19 cellular contexts compared by ENCODE assay signal in the genomic region with DNA sequence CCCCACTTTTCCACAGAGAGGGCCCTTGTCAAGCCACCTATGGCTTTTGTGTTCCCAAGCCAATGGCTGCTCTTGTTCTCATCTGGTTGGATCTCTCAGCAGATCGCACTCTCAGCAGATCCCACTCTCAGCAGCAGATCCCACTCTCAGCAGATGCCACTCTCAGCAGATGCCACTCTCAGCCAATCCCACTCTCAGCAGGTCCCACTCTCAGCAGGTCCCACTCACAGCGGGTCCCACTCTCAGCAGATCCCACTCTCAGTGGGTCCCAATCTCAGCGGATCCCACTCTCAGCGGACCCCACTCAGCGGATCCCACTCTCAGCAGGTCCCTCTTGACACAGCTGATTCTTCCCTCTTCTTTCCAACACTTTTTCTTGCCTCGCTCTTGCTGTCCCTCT. TPM values are rescaled to one million over a fixed set of nuclear protein-coding genes. Genes with fewer than 3 reads are reported as not detected.
A peak's percentile ranks its signal among the peaks of the same experiment; 100 is the strongest.
DNase-seq lines count a peak whose midpoint lies in the region; ATAC-seq and TF ChIP-seq lines count a peak whose summit lies in the region.
"Had no signal": no experiment of that assay in that cellular context is flagged by ENCODE, and none has a peak within 500 bp of the region (broad histone marks: within the 10 kb centered on the region; RNA-seq: fewer than 3 reads in every experiment).

No MANE protein-coding gene starts in this region.

- no peak for TF ChIP-seq CTCF in esophagus muscularis mucosa (IDR thresholded peaks at IDR 0.05)

- no peak for TF ChIP-seq POLR2A in esophagus muscularis mucosa (IDR thresholded peaks at IDR 0.05; ENCODE audit: low read depth)

- H3K27me3 Mint-ChIP-seq in activated CD8-positive, alpha-beta memory T cell treated with anti-CD3 and anti-CD28 coated beads, Interleukin-2, amount 10 ng/mL, durations not matched to agents 7 days and 5 days = no peaks in the 10 kb centered on the region
- H3K27me3 Mint-ChIP-seq: CD4-positive, alpha-beta memory T cell had no signal

- peaks cover 0 to 17% (median 0%) of the 10 kb centered on the region in 4 donors for H3K36me3 ChIP-seq in esophagus muscularis mucosa
- H3K36me3 ChIP-seq: BLaER1 had no signal

- no peak overlapping the region for H3K4me3 Mint-ChIP-seq in activated CD8-positive, alpha-beta memory T cell treated with anti-CD3 and anti-CD28 coated beads, Interleukin-2, amount 10 ng/mL, durations not matched to agents 7 days and 5 days
- H3K4me3 Mint-ChIP-seq: CD14-positive monocyte; CD4-positive, alpha-beta memory T cell; GM23338; HFFc6 had no signal

- H3K27ac Mint-ChIP-seq in activated CD8-positive, alpha-beta memory T cell treated with anti-CD3 and anti-CD28 coated beads, Interleukin-2, amount 10 ng/mL, durations not matched to agents 7 days and 5 days = no peak overlapping the region
- H3K27ac Mint-ChIP-seq: CD14-positive monocyte, GM23338, HFFc6 had no signal

- TF ChIP-seq EP300 in esophagus muscularis mucosa (IDR thresholded peaks at IDR 0.05) = no peak

- H3K4me3 ChIP-seq in esophagus muscularis mucosa = no peak overlapping the region
- H3K4me3 ChIP-seq: A549, BLaER1, GM23338 had no signal

- intact Hi-C loops in esophagus muscularis mucosa (cut with DNase I) (no loop called here), sciatic nerve (cut with DNase I) (no loop called here)

- H3K4me1 Mint-ChIP-seq in activated CD8-positive, alpha-beta memory T cell treated with anti-CD3 and anti-CD28 coated beads, Interleukin-2, amount 10 ng/mL, durations not matched to agents 7 days and 5 days = peaks cover 4% of the 10 kb centered on the region

- no peak overlapping the region for H3K27ac ChIP-seq in esophagus muscularis mucosa (replicated peaks in 1 of 4)
- H3K27ac ChIP-seq: 22Rv1, A549, BLaER1 had no signal

- WGBS in esophagus muscularis mucosa = 92% methylated on average over 6 of the region's 6 CpGs

- peaks cover 0 to 8% (median 0%) of the 10 kb centered on the region in 4 donors for H3K4me1 ChIP-seq in esophagus muscularis mucosa
- H3K4me1 ChIP-seq: A549 had no signal

- CTCF ChIA-PET in activated CD8-positive, alpha-beta memory T cell treated with anti-CD3 and anti-CD28 coated beads, Interleukin-2, amount 10 ng/mL, durations not matched to agents 7 days and 5 days (lab: Charles Lee) = interaction anchor here (1.3 kb wide), 1 partner anchor 17 kb away, joined by 3 read pairs; no protein-coding TSS in a partner anchor

- no peak for ATAC-seq in activated CD8-positive, alpha-beta memory T cell treated with anti-CD3 and anti-CD28 coated beads, Interleukin-2, amount 10 ng/mL, durations not matched to agents 7 days and 5 days
- ATAC-seq in HG03565 (IDR thresholded peaks at IDR 0.05; ENCODE audit: unreplicated experiment) (no peak), sciatic nerve (no peak)
- ATAC-seq: A549, GM23338, HCT116 had no signal

- H3K9me3 Mint-ChIP-seq in activated CD8-positive, alpha-beta memory T cell treated with anti-CD3 and anti-CD28 coated beads, Interleukin-2, amount 10 ng/mL, durations not matched to agents 7 days and 5 days (ENCODE audit: low read depth) = no peaks in the 10 kb centered on the region
- H3K9me3 Mint-ChIP-seq: GM23338, HFFc6 had no signal

- H3K27me3 ChIP-seq in esophagus muscularis mucosa = no peaks in the 10 kb centered on the region
- H3K27me3 ChIP-seq: BLaER1 had no signal

- peak; percentile 41 for DNase-seq in activated CD8-positive, alpha-beta memory T cell treated with anti-CD3 and anti-CD28 coated beads for 24 hours
- DNase-seq in activated CD8-positive, alpha-beta memory T cell treated with anti-CD3 and anti-CD28 coated beads, Interleukin-2, amount 10 ng/mL, durations not matched to agents 7 days and 5 days = no peak
- DNase-seq in esophagus muscularis mucosa (ENCODE audit: extremely low spot score) (peak; percentile 66), mesenteric fat pad (ENCODE audit: low spot score) (peak; percentile 57), ureter (ENCODE audit: low spot score) (peak; percentile 20), sciatic nerve (ENCODE audit: low spot score) (no peak), NCI-H82 (lab: John Stamatoyannopoulos, UW) (no peak)
- DNase-seq: Calu3; CD4-positive, alpha-beta memory T cell; DMS79 treated with DMSO at 0.1 percent for 48 hours; GF-D8; HFFc6 had no signal

- H3K36me3 Mint-ChIP-seq in activated CD8-positive, alpha-beta memory T cell treated with anti-CD3 and anti-CD28 coated beads, Interleukin-2, amount 10 ng/mL, durations not matched to agents 7 days and 5 days = no peaks in the 10 kb centered on the region
- H3K36me3 Mint-ChIP-seq: CD4-positive, alpha-beta memory T cell had no signal

- H3K9me3 ChIP-seq in esophagus muscularis mucosa = no peaks in the 10 kb centered on the region
- H3K9me3 ChIP-seq: A549, BLaER1 had no signal

RNA-seq across cellular contexts. Expression of a gene that starts 59.3 kb away (rescaled TPM):
- total RNA-seq in activated CD8-positive, alpha-beta memory T cell treated with anti-CD3 and anti-CD28 coated beads, Interleukin-2, amount 10 ng/mL, durations not matched to agents 7 days and 5 days = 10 to 100 TPM; 57.4 to 72.0 TPM
- 10 to 100 TPM in 3 of 4 donors, 1 to 10 TPM in 1; 9.9 to 21.4 (median 15.2) TPM for total RNA-seq in esophagus muscularis mucosa
- total RNA-seq in mesenteric fat pad = 50.6 TPM
- 63.8 TPM for total RNA-seq in ureter
- total RNA-seq in sciatic nerve = 46.0 TPM

Comparison
In these comparisons a context has a peak if more than half of its experiments do, and no peak if none do; other contexts are left out.
1. DNase-seq: peak in activated CD8-positive, alpha-beta memory T cell treated with anti-CD3 and anti-CD28 coated beads for 24 hours (single experiment), esophagus muscularis mucosa (single experiment), mesenteric fat pad (single experiment) and ureter (single experiment); none in activated CD8-positive, alpha-beta memory T cell treated with anti-CD3 and anti-CD28 coated beads, Interleukin-2, amount 10 ng/mL, durations not matched to agents 7 days and 5 days (single experiment), sciatic nerve (single experiment) and NCI-H82 (single experiment).